Comparison of ENCODE assay signal across 1 cellular context in the genomic region with DNA sequence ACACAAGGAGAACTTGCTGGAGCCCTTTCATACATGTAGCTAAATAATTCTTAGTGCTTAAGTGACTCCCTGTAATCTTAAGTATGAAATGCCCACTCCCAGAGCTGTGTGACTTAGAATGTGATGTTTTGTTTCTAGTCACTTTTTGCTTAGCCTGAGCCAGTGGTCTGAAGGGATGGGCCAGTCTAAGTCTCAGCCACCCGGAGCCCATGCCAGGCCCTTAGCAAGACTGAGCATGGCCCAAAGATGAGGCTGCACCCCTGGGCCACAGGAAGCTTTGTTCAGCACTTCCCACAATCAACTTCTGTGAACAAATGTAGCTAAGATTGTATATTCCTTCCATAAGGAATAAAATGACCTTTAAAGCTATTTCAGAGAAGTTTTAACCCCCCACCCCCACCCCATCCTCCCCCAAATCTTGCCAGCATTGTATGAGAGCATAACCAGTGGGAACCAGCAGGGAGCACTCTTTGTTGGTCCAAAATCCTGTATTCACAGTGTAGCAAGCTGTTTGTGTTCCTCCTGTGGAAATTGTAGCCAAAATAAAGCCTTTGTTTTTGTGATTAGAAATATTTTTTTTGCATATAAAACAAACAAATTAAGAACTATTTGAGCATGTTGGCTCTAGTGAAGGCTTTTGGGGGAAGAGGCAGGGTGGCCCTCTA.
TF ChIP-seq lines count a peak whose summit lies in the region.

No MANE protein-coding gene starts in this region.

TF ChIP-seq in GM23338, 12 proteins besides CTCF, POLR2A, EP300 and RAD21 (continued from another document):
- TF ChIP-seq, protein P1, sequence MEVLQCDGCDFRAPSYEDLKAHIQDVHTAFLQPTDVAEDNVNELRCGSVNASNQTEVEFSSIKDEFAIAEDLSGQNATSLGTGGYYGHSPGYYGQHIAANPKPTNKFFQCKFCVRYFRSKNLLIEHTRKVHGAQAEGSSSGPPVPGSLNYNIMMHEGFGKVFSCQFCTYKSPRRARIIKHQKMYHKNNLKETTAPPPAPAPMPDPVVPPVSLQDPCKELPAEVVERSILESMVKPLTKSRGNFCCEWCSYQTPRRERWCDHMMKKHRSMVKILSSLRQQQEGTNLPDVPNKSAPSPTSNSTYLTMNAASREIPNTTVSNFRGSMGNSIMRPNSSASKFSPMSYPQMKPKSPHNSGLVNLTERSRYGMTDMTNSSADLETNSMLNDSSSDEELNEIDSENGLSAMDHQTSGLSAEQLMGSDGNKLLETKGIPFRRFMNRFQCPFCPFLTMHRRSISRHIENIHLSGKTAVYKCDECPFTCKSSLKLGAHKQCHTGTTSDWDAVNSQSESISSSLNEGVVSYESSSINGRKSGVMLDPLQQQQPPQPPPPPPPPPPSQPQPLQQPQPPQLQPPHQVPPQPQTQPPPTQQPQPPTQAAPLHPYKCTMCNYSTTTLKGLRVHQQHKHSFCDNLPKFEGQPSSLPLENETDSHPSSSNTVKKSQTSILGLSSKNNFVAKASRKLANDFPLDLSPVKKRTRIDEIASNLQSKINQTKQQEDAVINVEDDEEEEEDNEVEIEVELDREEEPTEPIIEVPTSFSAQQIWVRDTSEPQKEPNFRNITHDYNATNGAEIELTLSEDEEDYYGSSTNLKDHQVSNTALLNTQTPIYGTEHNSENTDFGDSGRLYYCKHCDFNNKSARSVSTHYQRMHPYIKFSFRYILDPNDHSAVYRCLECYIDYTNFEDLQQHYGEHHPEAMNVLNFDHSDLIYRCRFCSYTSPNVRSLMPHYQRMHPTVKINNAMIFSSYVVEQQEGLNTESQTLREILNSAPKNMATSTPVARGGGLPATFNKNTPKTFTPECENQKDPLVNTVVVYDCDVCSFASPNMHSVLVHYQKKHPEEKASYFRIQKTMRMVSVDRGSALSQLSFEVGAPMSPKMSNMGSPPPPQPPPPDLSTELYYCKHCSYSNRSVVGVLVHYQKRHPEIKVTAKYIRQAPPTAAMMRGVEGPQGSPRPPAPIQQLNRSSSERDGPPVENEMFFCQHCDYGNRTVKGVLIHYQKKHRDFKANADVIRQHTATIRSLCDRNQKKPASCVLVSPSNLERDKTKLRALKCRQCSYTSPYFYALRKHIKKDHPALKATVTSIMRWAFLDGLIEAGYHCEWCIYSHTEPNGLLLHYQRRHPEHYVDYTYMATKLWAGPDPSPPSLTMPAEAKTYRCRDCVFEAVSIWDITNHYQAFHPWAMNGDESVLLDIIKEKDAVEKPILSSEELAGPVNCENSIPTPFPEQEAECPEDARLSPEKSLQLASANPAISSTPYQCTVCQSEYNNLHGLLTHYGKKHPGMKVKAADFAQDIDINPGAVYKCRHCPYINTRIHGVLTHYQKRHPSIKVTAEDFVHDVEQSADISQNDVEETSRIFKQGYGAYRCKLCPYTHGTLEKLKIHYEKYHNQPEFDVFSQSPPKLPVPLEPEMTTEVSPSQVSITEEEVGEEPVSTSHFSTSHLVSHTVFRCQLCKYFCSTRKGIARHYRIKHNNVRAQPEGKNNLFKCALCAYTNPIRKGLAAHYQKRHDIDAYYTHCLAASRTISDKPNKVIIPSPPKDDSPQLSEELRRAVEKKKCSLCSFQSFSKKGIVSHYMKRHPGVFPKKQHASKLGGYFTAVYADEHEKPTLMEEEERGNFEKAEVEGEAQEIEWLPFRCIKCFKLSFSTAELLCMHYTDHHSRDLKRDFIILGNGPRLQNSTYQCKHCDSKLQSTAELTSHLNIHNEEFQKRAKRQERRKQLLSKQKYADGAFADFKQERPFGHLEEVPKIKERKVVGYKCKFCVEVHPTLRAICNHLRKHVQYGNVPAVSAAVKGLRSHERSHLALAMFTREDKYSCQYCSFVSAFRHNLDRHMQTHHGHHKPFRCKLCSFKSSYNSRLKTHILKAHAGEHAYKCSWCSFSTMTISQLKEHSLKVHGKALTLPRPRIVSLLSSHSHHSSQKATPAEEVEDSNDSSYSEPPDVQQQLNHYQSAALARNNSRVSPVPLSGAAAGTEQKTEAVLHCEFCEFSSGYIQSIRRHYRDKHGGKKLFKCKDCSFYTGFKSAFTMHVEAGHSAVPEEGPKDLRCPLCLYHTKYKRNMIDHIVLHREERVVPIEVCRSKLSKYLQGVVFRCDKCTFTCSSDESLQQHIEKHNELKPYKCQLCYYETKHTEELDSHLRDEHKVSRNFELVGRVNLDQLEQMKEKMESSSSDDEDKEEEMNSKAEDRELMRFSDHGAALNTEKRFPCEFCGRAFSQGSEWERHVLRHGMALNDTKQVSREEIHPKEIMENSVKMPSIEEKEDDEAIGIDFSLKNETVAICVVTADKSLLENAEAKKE (CRISPR knock-in tag; IDR thresholded peaks at IDR 0.05): no peak
- no peak for TF ChIP-seq CREB1 (CRISPR knock-in tag; IDR thresholded peaks at IDR 0.05; ENCODE audit: low read depth)
- TF ChIP-seq, protein P2, sequence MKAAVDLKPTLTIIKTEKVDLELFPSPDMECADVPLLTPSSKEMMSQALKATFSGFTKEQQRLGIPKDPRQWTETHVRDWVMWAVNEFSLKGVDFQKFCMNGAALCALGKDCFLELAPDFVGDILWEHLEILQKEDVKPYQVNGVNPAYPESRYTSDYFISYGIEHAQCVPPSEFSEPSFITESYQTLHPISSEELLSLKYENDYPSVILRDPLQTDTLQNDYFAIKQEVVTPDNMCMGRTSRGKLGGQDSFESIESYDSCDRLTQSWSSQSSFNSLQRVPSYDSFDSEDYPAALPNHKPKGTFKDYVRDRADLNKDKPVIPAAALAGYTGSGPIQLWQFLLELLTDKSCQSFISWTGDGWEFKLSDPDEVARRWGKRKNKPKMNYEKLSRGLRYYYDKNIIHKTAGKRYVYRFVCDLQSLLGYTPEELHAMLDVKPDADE (IDR thresholded peaks at IDR 0.05): no peak
- no peak for TF ChIP-seq JUNB (IDR thresholded peaks at IDR 0.05; ENCODE audit: unreplicated experiment)
- no peak for TF ChIP-seq POLR2AphosphoS5 (IDR thresholded peaks at IDR 0.05; ENCODE audit: low read depth)
- TF ChIP-seq ZNF331 (CRISPR knock-in tag; IDR thresholded peaks at IDR 0.05; ENCODE audit: low read depth): no peak
- TF ChIP-seq NANOG (IDR thresholded peaks at IDR 0.05; ENCODE audit: borderline replicate concordance): no peak
- no peak for TF ChIP-seq ZNF114 (CRISPR knock-in tag; IDR thresholded peaks at IDR 0.05)
- TF ChIP-seq STAT1 (IDR thresholded peaks at IDR 0.05; ENCODE audit: unreplicated experiment): no peak
- TF ChIP-seq, protein P3, sequence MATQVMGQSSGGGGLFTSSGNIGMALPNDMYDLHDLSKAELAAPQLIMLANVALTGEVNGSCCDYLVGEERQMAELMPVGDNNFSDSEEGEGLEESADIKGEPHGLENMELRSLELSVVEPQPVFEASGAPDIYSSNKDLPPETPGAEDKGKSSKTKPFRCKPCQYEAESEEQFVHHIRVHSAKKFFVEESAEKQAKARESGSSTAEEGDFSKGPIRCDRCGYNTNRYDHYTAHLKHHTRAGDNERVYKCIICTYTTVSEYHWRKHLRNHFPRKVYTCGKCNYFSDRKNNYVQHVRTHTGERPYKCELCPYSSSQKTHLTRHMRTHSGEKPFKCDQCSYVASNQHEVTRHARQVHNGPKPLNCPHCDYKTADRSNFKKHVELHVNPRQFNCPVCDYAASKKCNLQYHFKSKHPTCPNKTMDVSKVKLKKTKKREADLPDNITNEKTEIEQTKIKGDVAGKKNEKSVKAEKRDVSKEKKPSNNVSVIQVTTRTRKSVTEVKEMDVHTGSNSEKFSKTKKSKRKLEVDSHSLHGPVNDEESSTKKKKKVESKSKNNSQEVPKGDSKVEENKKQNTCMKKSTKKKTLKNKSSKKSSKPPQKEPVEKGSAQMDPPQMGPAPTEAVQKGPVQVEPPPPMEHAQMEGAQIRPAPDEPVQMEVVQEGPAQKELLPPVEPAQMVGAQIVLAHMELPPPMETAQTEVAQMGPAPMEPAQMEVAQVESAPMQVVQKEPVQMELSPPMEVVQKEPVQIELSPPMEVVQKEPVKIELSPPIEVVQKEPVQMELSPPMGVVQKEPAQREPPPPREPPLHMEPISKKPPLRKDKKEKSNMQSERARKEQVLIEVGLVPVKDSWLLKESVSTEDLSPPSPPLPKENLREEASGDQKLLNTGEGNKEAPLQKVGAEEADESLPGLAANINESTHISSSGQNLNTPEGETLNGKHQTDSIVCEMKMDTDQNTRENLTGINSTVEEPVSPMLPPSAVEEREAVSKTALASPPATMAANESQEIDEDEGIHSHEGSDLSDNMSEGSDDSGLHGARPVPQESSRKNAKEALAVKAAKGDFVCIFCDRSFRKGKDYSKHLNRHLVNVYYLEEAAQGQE (IDR thresholded peaks at IDR 0.05; ENCODE audit: unreplicated experiment): no peak
- no peak for TF ChIP-seq EZH2 (IDR thresholded peaks at IDR 0.05; ENCODE audit: low read depth, unreplicated experiment)
